21 cellular contexts compared by ENCODE assay signal in genomic region chr4:186762865-186763264, GRCh38. TPM values are rescaled to one million over a fixed set of nuclear protein-coding genes. Genes with fewer than 3 reads are reported as not detected.
"Had no signal": no experiment of that assay in that cellular context is flagged by ENCODE, and none has a peak within 500 bp of the region (broad histone marks: within the 10 kb centered on the region; RNA-seq: fewer than 3 reads in every experiment).

No MANE protein-coding gene starts in this region.

- H3K9me3 ChIP-seq: colonic mucosa, gastrocnemius medialis, ovary, psoas muscle, thoracic aorta, tibial nerve, upper lobe of left lung had no signal

- ATAC-seq: gastrocnemius medialis; left lobe of liver; natural killer cell; psoas muscle; right cardiac atrium; stimulated activated memory B cell treated with anti-CD40 and anti-IgM and Interleukin-4, amounts not matched to agents 10 μg/mL and 1 μg/mL and 100 μg/mL, for 72 hours had no signal

- H3K4me1 ChIP-seq: gastrocnemius medialis, psoas muscle, spleen, upper lobe of left lung had no signal

- H3K27ac ChIP-seq: colonic mucosa, gastrocnemius medialis, ovary, psoas muscle, skin epidermis, spleen, thoracic aorta, tibial nerve, upper lobe of left lung had no signal

- H3K27me3 ChIP-seq: colonic mucosa, gastrocnemius medialis, ovary, spleen, tibial nerve, upper lobe of left lung had no signal

- H3K4me3 ChIP-seq: colonic mucosa, gastrocnemius medialis, lung, ovary, psoas muscle, skin epidermis, spleen, thoracic aorta, tibial nerve, upper lobe of left lung had no signal

- H3K36me3 ChIP-seq: colonic mucosa, gastrocnemius medialis, ovary, spleen, thoracic aorta, tibial nerve, upper lobe of left lung had no signal

- DNase-seq: colonic mucosa; effector memory CD4-positive, alpha-beta T cell; erythroblast; gastrocnemius medialis; head of caudate nucleus; kidney; natural killer cell; occipital lobe; ovary; posterior cingulate gyrus; psoas muscle; right cardiac atrium; spleen; stimulated activated CD4-positive, alpha-beta T cell treated with anti-CD3 and anti-CD28 coated beads, Interleukin-4, amount 100 ng/mL, for 4 hours; upper lobe of left lung had no signal

RNA-seq across cellular contexts. Expression of gene FAT1, which starts 39.2 kb away (rescaled TPM):
- total RNA-seq: natural killer cell had no signal
